In the genomic region with DNA sequence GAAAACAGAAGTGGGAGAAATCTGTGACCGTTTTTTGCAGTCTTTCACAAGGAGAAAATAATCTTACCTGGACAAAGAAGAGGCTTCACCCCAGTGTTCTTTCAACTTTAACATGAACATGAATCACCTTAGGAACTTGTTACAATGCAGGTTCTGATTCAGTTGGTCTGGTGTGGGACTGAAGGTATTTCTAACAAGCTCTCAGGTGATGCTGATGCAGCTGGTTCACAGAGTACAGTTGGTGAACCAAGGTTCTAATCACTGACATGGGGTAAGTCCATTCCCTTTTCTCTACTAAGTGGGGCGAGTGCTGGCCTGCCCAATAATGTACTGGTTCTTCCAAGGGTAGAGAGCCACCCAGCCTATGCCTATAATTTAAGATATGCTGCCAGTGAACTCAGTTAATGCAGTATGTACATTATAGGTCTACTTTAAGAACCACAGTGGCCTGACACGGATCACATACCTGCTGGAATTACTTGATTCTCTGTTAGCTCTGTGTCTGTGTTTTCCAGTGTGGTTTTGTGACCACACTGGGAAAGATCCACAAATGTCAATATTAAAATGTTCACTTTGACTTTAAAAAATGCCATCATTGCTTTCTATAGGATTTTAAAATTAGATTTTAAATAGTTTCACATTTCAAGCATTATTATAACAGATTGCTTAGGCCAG, we compare ENCODE assay signal across 18 cellular contexts.
DNase-seq lines count a peak whose midpoint lies in the region; ATAC-seq and TF ChIP-seq lines count a peak whose summit lies in the region.
"Had no signal": no experiment of that assay in that cellular context is flagged by ENCODE, and none has a peak within 500 bp of the region (broad histone marks: within the 10 kb centered on the region; RNA-seq: fewer than 3 reads in every experiment).

No MANE protein-coding gene starts in this region.

- H3K79me1 ChIP-seq in mesendoderm (ENCODE audit: low read length), result no peaks in the 10 kb centered on the region

- H3K4me2 ChIP-seq in mesendoderm (ENCODE audit: low read length), result no peak overlapping the region
- H3K4me2 ChIP-seq: GM23338 had no signal

- no peaks in the 10 kb centered on the region for H3K79me2 ChIP-seq in mesendoderm (ENCODE audit: control insufficient read depth, insufficient read depth, low read length)

- WGBS in mesendoderm (ENCODE audit: extremely low coverage, insufficient coverage, low lambda C conversion rate), result no CpG with 5 or more reads among the region's 3 CpGs
- WGBS in aorta, 2 donors, result 90 to 93% methylated on average over 3 of the region's 3 CpGs

- H3K36me3 ChIP-seq in mesendoderm (ENCODE audit: control insufficient read depth, insufficient read depth, low read length) (no peaks in the 10 kb centered on the region), aorta (ENCODE audit: control insufficient read depth in 1 of 2, insufficient read depth in 2 of 2, low read length in 1 of 2) (no peaks in the 10 kb centered on the region)

- H3K27me3 ChIP-seq in mesendoderm (ENCODE audit: insufficient read depth, low read length, poor library complexity), result no peaks in the 10 kb centered on the region
- H3K27me3 ChIP-seq in aorta (ENCODE audit: control insufficient read depth in 1 of 2, insufficient read depth in 2 of 2, low read length in 1 of 2), result no peaks in the 10 kb centered on the region

- H3K4ac ChIP-seq in mesendoderm (ENCODE audit: low read depth, low read length), result no peak overlapping the region

- no peak overlapping the region for H2BK15ac ChIP-seq in mesendoderm (replicated peaks; ENCODE audit: low read depth)

- H3K4me3 Mint-ChIP-seq in activated CD4-positive, alpha-beta T cell treated with anti-CD3 and anti-CD28 coated beads, Interleukin-2, amount 10 ng/mL, durations not matched to agents 24 days and 14 days, result no peak overlapping the region
- H3K4me3 Mint-ChIP-seq in type B pancreatic cell, result no peak overlapping the region
- H3K4me3 Mint-ChIP-seq: GM23338 had no signal

- H3K9me3 Mint-ChIP-seq in activated CD4-positive, alpha-beta T cell treated with anti-CD3 and anti-CD28 coated beads, Interleukin-2, amount 10 ng/mL, durations not matched to agents 24 days and 14 days, result peaks cover under 1% of the 10 kb centered on the region
- no peaks in the 10 kb centered on the region for H3K9me3 Mint-ChIP-seq in type B pancreatic cell
- H3K9me3 Mint-ChIP-seq: GM23338 had no signal

- H4K5ac ChIP-seq in mesendoderm (ENCODE audit: low read length), result no peak overlapping the region

- DNase-seq in activated CD4-positive, alpha-beta T cell treated with anti-CD3 and anti-CD28 coated beads, Interleukin-2, amount 10 ng/mL, durations not matched to agents 24 days and 14 days, result peak; percentile 32
- DNase-seq in activated CD4-positive, alpha-beta T cell treated with anti-CD3 and anti-CD28 coated beads for 48 hours, result no peak
- DNase-seq in epithelial cell of proximal tubule (ENCODE audit: low read depth) (peak; percentile 52), mesendoderm (no peak), type B pancreatic cell (ENCODE audit: extremely low spot score, unreplicated experiment) (no peak), NCI-H524 (lab: John Stamatoyannopoulos, UW) (no peak), aorta (no peak)
- DNase-seq: 8988T, DMS 273 treated with DMSO at 0.1 percent for 48 hours, DND-41, NCI-H1105, NCI-H2081, NCI-H510A, NCI-H774 had no signal

- no peak overlapping the region for H3K56ac ChIP-seq in mesendoderm (ENCODE audit: low read length)

- H2BK5ac ChIP-seq in mesendoderm (ENCODE audit: low read length), result no peak overlapping the region

- no peak overlapping the region for H2BK120ac ChIP-seq in mesendoderm (ENCODE audit: low read depth, low read length)

- no peak for ATAC-seq in aorta (ENCODE audit: low FRiP score)
- ATAC-seq in GM18519 (IDR thresholded peaks at IDR 0.05; ENCODE audit: low FRiP score, unreplicated experiment), result no peak
- ATAC-seq: GM23338, HCT116, PC-3 had no signal

- intact Hi-C loops in activated CD4-positive, alpha-beta T cell treated with anti-CD3 and anti-CD28 coated beads, Interleukin-2, amount 10 ng/mL, durations not matched to agents 24 days and 14 days (cut with micrococcal nuclease), result no loop called here
- intact Hi-C loops in aorta (cut with DNase I), result no loop called here

- no peaks in the 10 kb centered on the region for H3K4me1 ChIP-seq in mesendoderm (ENCODE audit: control insufficient read depth, low read depth, low read length)
- H3K4me1 ChIP-seq in aorta (ENCODE audit: control insufficient read depth in 1 of 2, insufficient read depth in 2 of 2, low read length in 2 of 2), result no peaks in the 10 kb centered on the region

- no peak overlapping the region for H3K9ac ChIP-seq in mesendoderm (ENCODE audit: low read length)

- peak overlapping the region; percentile 9 for H3K18ac ChIP-seq in mesendoderm (ENCODE audit: low read length)

- TF ChIP-seq CTCF in epithelial cell of proximal tubule (conservative IDR thresholded peaks at IDR 0.05; ENCODE audit: low read depth, low read length) (no peak), type B pancreatic cell (conservative IDR thresholded peaks at IDR 0.05) (no peak)

- H3K36me3 Mint-ChIP-seq in activated CD4-positive, alpha-beta T cell treated with anti-CD3 and anti-CD28 coated beads, Interleukin-2, amount 10 ng/mL, durations not matched to agents 24 days and 14 days (ENCODE audit: low read depth), result no peaks in the 10 kb centered on the region
- no peaks in the 10 kb centered on the region for H3K36me3 Mint-ChIP-seq in type B pancreatic cell

- peaks cover 2% of the 10 kb centered on the region for H3K9me3 ChIP-seq in aorta (ENCODE audit: control insufficient read depth, low read length)

- H3K23ac ChIP-seq in mesendoderm (ENCODE audit: low read length), result no peak overlapping the region

- H4K8ac ChIP-seq in mesendoderm (ENCODE audit: low read depth, low read length), result no peak overlapping the region

- no peaks in the 10 kb centered on the region for H3K4me1 Mint-ChIP-seq in activated CD4-positive, alpha-beta T cell treated with anti-CD3 and anti-CD28 coated beads, Interleukin-2, amount 10 ng/mL, durations not matched to agents 24 days and 14 days
- peaks cover 14% of the 10 kb centered on the region for H3K4me1 Mint-ChIP-seq in type B pancreatic cell (ENCODE audit: unreplicated experiment)
- H3K4me1 Mint-ChIP-seq: GM23338 had no signal

- H3K27me3 Mint-ChIP-seq in activated CD4-positive, alpha-beta T cell treated with anti-CD3 and anti-CD28 coated beads, Interleukin-2, amount 10 ng/mL, durations not matched to agents 24 days and 14 days, result peaks cover 2% of the 10 kb centered on the region
- no peaks in the 10 kb centered on the region for H3K27me3 Mint-ChIP-seq in type B pancreatic cell

- no peak overlapping the region for H2AK5ac ChIP-seq in mesendoderm (ENCODE audit: low read length)

- peak overlapping the region; percentile 15 for H3K4me3 ChIP-seq in epithelial cell of proximal tubule (ENCODE audit: low read depth, low read length)
- no peak overlapping the region for H3K4me3 ChIP-seq in mesendoderm (ENCODE audit: low read length)
- no peak overlapping the region for H3K4me3 ChIP-seq in aorta (ENCODE audit: low read length in 2 of 2)
- H3K4me3 ChIP-seq: GM23338 had no signal

- H3K27ac Mint-ChIP-seq in activated CD4-positive, alpha-beta T cell treated with anti-CD3 and anti-CD28 coated beads, Interleukin-2, amount 10 ng/mL, durations not matched to agents 24 days and 14 days, result no peak overlapping the region
- peak overlapping the region; percentile 21 for H3K27ac Mint-ChIP-seq in type B pancreatic cell
- H3K27ac Mint-ChIP-seq: GM23338 had no signal

- no peak overlapping the region for H3K27ac ChIP-seq in mesendoderm (ENCODE audit: low read depth, low read length)
- no peak overlapping the region for H3K27ac ChIP-seq in aorta (ENCODE audit: low read depth in 1 of 2, low read length in 2 of 2)

Comparison
In these comparisons a context has a peak if more than half of its experiments do, and no peak if none do; other contexts are left out.
1. DNase-seq: peak in activated CD4-positive, alpha-beta T cell treated with anti-CD3 and anti-CD28 coated beads, Interleukin-2, amount 10 ng/mL, durations not matched to agents 24 days and 14 days (single experiment) and epithelial cell of proximal tubule (single experiment); none in activated CD4-positive, alpha-beta T cell treated with anti-CD3 and anti-CD28 coated beads for 48 hours (single experiment), mesendoderm (single experiment), type B pancreatic cell (single experiment), NCI-H524 (0 of 2) and aorta (0 of 2).